7 cellular contexts compared by ENCODE assay signal in genomic region chr16:396199-396598, GRCh38. TPM values are rescaled to one million over a fixed set of nuclear protein-coding genes. Genes with fewer than 3 reads are reported as not detected.
A peak's percentile ranks its signal among the peaks of the same experiment; 100 is the strongest.
DNase-seq lines count a peak whose midpoint lies in the region; FAIRE-seq and TF ChIP-seq lines count a peak whose summit lies in the region.

No MANE protein-coding gene starts in this region.

- H3K4me3 ChIP-seq in coronary artery: peak overlapping the region; percentile 82

- no peaks in the 10 kb centered on the region for H3K36me3 Mint-ChIP-seq in progenitor cell of endocrine pancreas (ENCODE audit: insufficient read depth)

- H3K9me3 Mint-ChIP-seq in progenitor cell of endocrine pancreas (ENCODE audit: low read depth): no peaks in the 10 kb centered on the region

- H3K27me3 Mint-ChIP-seq in progenitor cell of endocrine pancreas: no peaks in the 10 kb centered on the region

- H3K4me3 Mint-ChIP-seq in progenitor cell of endocrine pancreas (ENCODE audit: low read depth): peak overlapping the region; percentile 86

- peaks cover 9% of the 10 kb centered on the region for H3K4me1 Mint-ChIP-seq in progenitor cell of endocrine pancreas (ENCODE audit: low read depth)

- H3K27ac ChIP-seq in coronary artery: peak overlapping the region; percentile 65 to 92

- H3K27ac Mint-ChIP-seq in progenitor cell of endocrine pancreas: peak overlapping the region; percentile 96

- TF ChIP-seq CTCF in coronary artery (IDR thresholded peaks at IDR 0.05) (no peak), progenitor cell of endocrine pancreas (IDR thresholded peaks at IDR 0.05; ENCODE audit: unreplicated experiment) (no peak)

- DNase-seq in NCI-H146 treated with DMSO at 0.1 percent for 48 hours (lab: John Stamatoyannopoulos, UW; ENCODE audit: unreplicated experiment) (peak; percentile 60), coronary artery (ENCODE audit: low spot score) (no peak), progenitor cell of endocrine pancreas (ENCODE audit: low spot score, unreplicated experiment) (no peak), Ammon's horn (ENCODE audit: low spot score) (no peak), NCI-H526 (lab: John Stamatoyannopoulos, UW) (no peak), GDM1 (lab: John Stamatoyannopoulos, UW) (no peak)

- peak; percentile 66 for FAIRE-seq in G401.6 (lab: Jason Lieb, UNC)

RNA-seq across cellular contexts. Expression of gene NME4, which starts 0.8 kb away (rescaled TPM):
- total RNA-seq in progenitor cell of endocrine pancreas: 151 and 154 TPM in 2 replicates

RNA-seq across cellular contexts. Expression of gene DECR2, which starts 5.5 kb away (rescaled TPM):
- 39.4 and 41.3 TPM in 2 replicates for total RNA-seq in progenitor cell of endocrine pancreas

RNA-seq across cellular contexts. Expression of gene PGAP6, which starts 14.4 kb away (rescaled TPM):
- total RNA-seq in progenitor cell of endocrine pancreas: 92.7 and 92.9 TPM in 2 replicates

RNA-seq across cellular contexts. Expression of gene MRPL28, which starts 25.9 kb away (rescaled TPM):
- total RNA-seq in progenitor cell of endocrine pancreas: 82.7 and 85.3 TPM in 2 replicates

RNA-seq across cellular contexts. Expression of gene RAB11FIP3, which starts 29.2 kb away (rescaled TPM):
- total RNA-seq in progenitor cell of endocrine pancreas: 92.7 and 97.9 TPM in 2 replicates
